Comparison of ENCODE assay signal across 1 cellular context in genomic region chr1:234600418-234601216, GRCh38.
TF ChIP-seq lines count a peak whose summit lies in the region.

No MANE protein-coding gene starts in this region.

TF ChIP-seq in GM12878, 131 proteins besides CTCF, POLR2A, EP300 and RAD21 (continued from another document):
- TF ChIP-seq MLLT1 (IDR thresholded peaks at IDR 0.05) (peak; percentile 66; the same call in 1 of the 2 replicates), SMC3 (IDR thresholded peaks at IDR 0.05; ENCODE audit: borderline replicate concordance, low read length) (0 out of 2 replicates have a peak, but pooled peaks have one; percentile 3), DPF2 (IDR thresholded peaks at IDR 0.05) (0 out of 2 replicates have a peak, but pooled peaks have one; percentile 34), IRF5 (IDR thresholded peaks at IDR 0.05; ENCODE audit: borderline replicate concordance) (no peak), YBX1 (IDR thresholded peaks at IDR 0.05) (no peak), SMAD5 (IDR thresholded peaks at IDR 0.05; ENCODE audit: low read depth) (no peak), POLR2AphosphoS5 (IDR thresholded peaks at IDR 0.05; ENCODE audit: low read length) (peak; percentile 63), NFXL1 (IDR thresholded peaks at IDR 0.05; ENCODE audit: borderline replicate concordance) (no peak), FOXM1 (IDR thresholded peaks at IDR 0.05; ENCODE audit: low read depth, low read length) (0 out of 2 replicates have a peak, but pooled peaks have one; percentile 27), MTA2 (IDR thresholded peaks at IDR 0.05; ENCODE audit: low read depth) (peak; percentile 79), ZNF274 (IDR thresholded peaks at IDR 0.05; ENCODE audit: insufficient read depth, insufficient read length) (no peak), ZNF687 (IDR thresholded peaks at IDR 0.05) (peak; percentile 38), NR2C2 (IDR thresholded peaks at IDR 0.05; ENCODE audit: borderline replicate concordance, control insufficient read depth, insufficient read length, low read depth) (no peak)
